ENCODE assay signal across 7 cellular contexts in genomic region chr2:152635635-152636298, GRCh38.
DNase-seq lines count a peak whose midpoint lies in the region; ATAC-seq, FAIRE-seq and TF ChIP-seq lines count a peak whose summit lies in the region.

No MANE protein-coding gene starts in this region.

- no peaks in the 10 kb centered on the region for H3K9me1 ChIP-seq in endothelial cell of umbilical vein (replicated peaks; ENCODE audit: control insufficient read depth, extremely low read depth, insufficient read depth, low read length)

- H3K27ac Mint-ChIP-seq in stimulated activated memory B cell treated with anti-CD40 and anti-IgM and Interleukin-4, amounts not matched to agents 10 μg/mL and 1 μg/mL and 100 μg/mL, for 72 hours: no peak overlapping the region

- no peak overlapping the region for H3K9ac ChIP-seq in endothelial cell of umbilical vein (replicated peaks; ENCODE audit: extremely low read depth, insufficient read depth, low read length)

- H3K4me1 Mint-ChIP-seq in stimulated activated memory B cell treated with anti-CD40 and anti-IgM and Interleukin-4, amounts not matched to agents 10 μg/mL and 1 μg/mL and 100 μg/mL, for 72 hours: peaks cover 5% of the 10 kb centered on the region

- intact Hi-C loops in endothelial cell of umbilical vein (cut with micrococcal nuclease): loop anchor here (1.0 to 2.0 kb wide), 4 partner anchors 301 to 598 kb away; partner anchors contain the start of gene FMNL2

- H4K20me1 ChIP-seq in endothelial cell of umbilical vein (replicated peaks; ENCODE audit: control insufficient read depth, extremely low read depth, insufficient read depth, low read length): no peaks in the 10 kb centered on the region

- no peaks in the 10 kb centered on the region for H3K79me2 ChIP-seq in endothelial cell of umbilical vein (ENCODE audit: control insufficient read depth, insufficient read depth, low read length)

- no peak overlapping the region for H3K4me3 Mint-ChIP-seq in stimulated activated memory B cell treated with anti-CD40 and anti-IgM and Interleukin-4, amounts not matched to agents 10 μg/mL and 1 μg/mL and 100 μg/mL, for 72 hours

- H2AFZ ChIP-seq in endothelial cell of umbilical vein (ENCODE audit: low read depth, low read length): no peak overlapping the region

- no peaks in the 10 kb centered on the region for H3K36me3 Mint-ChIP-seq in stimulated activated memory B cell treated with anti-CD40 and anti-IgM and Interleukin-4, amounts not matched to agents 10 μg/mL and 1 μg/mL and 100 μg/mL, for 72 hours

- peak; percentile 74 for FAIRE-seq in endothelial cell of umbilical vein (lab: Jason Lieb, UNC)

- H3K27ac ChIP-seq in endothelial cell of umbilical vein (ENCODE audit: insufficient read depth, low read depth, low read length): no peak overlapping the region

- TF ChIP-seq CTCF in GM12874 (IDR thresholded peaks at IDR 0.05; ENCODE audit: insufficient read depth, low read depth, low read length) (peak; percentile 73), endothelial cell of umbilical vein (IDR thresholded peaks at IDR 0.05; ENCODE audit: extremely low read depth in 1 of 2, insufficient read depth in 1 of 2, low read depth in 1 of 2, low read length in 2 of 2) (peak; percentile 74 to 81)

- no peaks in the 10 kb centered on the region for H3K9me3 ChIP-seq in endothelial cell of umbilical vein (replicated peaks; ENCODE audit: control insufficient read depth, insufficient read depth, low read length)

- DNase-seq in NCI-H774 (lab: John Stamatoyannopoulos, UW): peak; percentile 28
- peak; percentile 86 for DNase-seq in activated CD8-positive, alpha-beta memory T cell treated with anti-CD3 and anti-CD28 coated beads for 24 hours
- DNase-seq in endothelial cell of umbilical vein (ENCODE audit: low read depth, low spot score): peak; percentile 58
- peak; percentile 64 for DNase-seq in myocyte (ENCODE audit: low read depth)

- peak; percentile 75 for ATAC-seq in HG02885 (IDR thresholded peaks at IDR 0.05; ENCODE audit: poor library complexity, unreplicated experiment)
- peak; percentile 43 for ATAC-seq in stimulated activated memory B cell treated with anti-CD40 and anti-IgM and Interleukin-4, amounts not matched to agents 10 μg/mL and 1 μg/mL and 100 μg/mL, for 72 hours

- POLR2A ChIA-PET in endothelial cell of umbilical vein (lab: Charles Lee): interaction anchor here (0.7 to 1.1 kb wide), 3 partner anchors 10 to 460 kb away, joined by 3 to 4 read pairs (median 3); no protein-coding TSS in a partner anchor

- no peaks in the 10 kb centered on the region for H3K27me3 Mint-ChIP-seq in stimulated activated memory B cell treated with anti-CD40 and anti-IgM and Interleukin-4, amounts not matched to agents 10 μg/mL and 1 μg/mL and 100 μg/mL, for 72 hours

- H3K9me3 Mint-ChIP-seq in stimulated activated memory B cell treated with anti-CD40 and anti-IgM and Interleukin-4, amounts not matched to agents 10 μg/mL and 1 μg/mL and 100 μg/mL, for 72 hours: no peaks in the 10 kb centered on the region

- H3K36me3 ChIP-seq in endothelial cell of umbilical vein (ENCODE audit: control insufficient read depth in 2 of 2, extremely low read depth in 1 of 2, insufficient read depth in 2 of 2, low read length in 2 of 2): peaks cover 0 to 19% of the 10 kb centered on the region in 2 experiments

- dilution Hi-C loops in endothelial cell of umbilical vein (cut with MboI; ENCODE audit: extremely low pct_ligation_motif_present, low sequenced_read_pairs): no loop called here

- no peak overlapping the region for H3K4me2 ChIP-seq in endothelial cell of umbilical vein (ENCODE audit: insufficient read depth, low read length)

- CTCF ChIA-PET in endothelial cell of umbilical vein (lab: Charles Lee): interaction anchor here (0.6 to 3.1 kb wide), 49 partner anchors 8 to 945 kb away, joined by 3 to 82 read pairs (median 4); partner anchors contain the start of genes FMNL2 and STAM2

- H3K4me1 ChIP-seq in endothelial cell of umbilical vein (ENCODE audit: control insufficient read depth, extremely low read depth, insufficient read depth, low read length): no peaks in the 10 kb centered on the region

- no peak for TF ChIP-seq POLR2A in endothelial cell of umbilical vein (IDR thresholded peaks at IDR 0.05; ENCODE audit: low read depth, low read length)

- no peaks in the 10 kb centered on the region for H3K27me3 ChIP-seq in endothelial cell of umbilical vein (ENCODE audit: control insufficient read depth in 2 of 2, insufficient read depth in 2 of 2, low read length in 2 of 2)

- BruUV-seq in endothelial cell of umbilical vein (replicated peaks; lab: Mats Ljungman, UMichigan): no TSS peak

- H3K4me3 ChIP-seq in endothelial cell of umbilical vein (replicated peaks in 1 of 3; ENCODE audit: insufficient read depth in 1 of 3, low read depth in 1 of 3, low read length in 3 of 3): no peak overlapping the region

TF ChIP-seq in endothelial cell of umbilical vein, 7 proteins besides CTCF, POLR2A, EP300 and RAD21:
- no peak for TF ChIP-seq JUN (IDR thresholded peaks at IDR 0.05; ENCODE audit: borderline replicate concordance, insufficient read depth, insufficient read length, low read depth)
- no peak for TF ChIP-seq POLR2AphosphoS5 (IDR thresholded peaks at IDR 0.05; ENCODE audit: insufficient read depth, low read depth, low read length)
- TF ChIP-seq MAX (IDR thresholded peaks at IDR 0.05; ENCODE audit: insufficient read depth, insufficient read length): no peak
- no peak for TF ChIP-seq MYC (IDR thresholded peaks at IDR 0.05; ENCODE audit: low read depth, low read length)
- no peak for TF ChIP-seq FOS (IDR thresholded peaks at IDR 0.05; ENCODE audit: borderline replicate concordance, insufficient read depth, low read length)
- TF ChIP-seq GATA2 (IDR thresholded peaks at IDR 0.05; ENCODE audit: insufficient read depth, insufficient read length, low read depth, low read length): no peak
- no peak for TF ChIP-seq EZH2 (IDR thresholded peaks at IDR 0.05; ENCODE audit: borderline replicate concordance, low read depth, low read length, severe bottlenecking)

Comparison
In these comparisons a context has a peak if more than half of its experiments do, and no peak if none do; other contexts are left out.
1. DNase-seq: peak in every context shown above with its lines; median percentile 86 in activated CD8-positive, alpha-beta memory T cell treated with anti-CD3 and anti-CD28 coated beads for 24 hours; 64 in myocyte; 58 in endothelial cell of umbilical vein; 28 in NCI-H774.